29 cellular contexts compared by ENCODE assay signal in the genomic region with DNA sequence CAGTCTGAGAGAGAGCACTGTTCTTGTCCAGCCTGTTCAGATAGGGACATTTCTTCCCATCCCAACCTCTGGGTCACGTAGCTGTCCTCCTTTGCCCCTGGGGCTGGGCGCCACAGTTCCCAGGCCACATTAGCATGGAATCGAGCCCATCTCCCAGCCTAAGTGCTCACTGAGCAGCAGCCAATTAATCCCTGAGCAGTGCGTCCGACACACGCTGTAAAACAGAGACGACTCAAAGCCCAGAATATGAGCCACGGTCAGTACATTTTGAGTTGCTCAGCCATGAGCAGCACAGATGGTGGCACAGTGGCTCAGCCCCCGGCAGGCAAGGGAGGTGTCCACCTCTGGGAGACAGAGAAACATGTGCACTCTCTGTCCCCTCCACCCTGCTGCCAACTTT.
"Had no signal": no experiment of that assay in that cellular context is flagged by ENCODE, and none has a peak within 500 bp of the region (broad histone marks: within the 10 kb centered on the region; RNA-seq: fewer than 3 reads in every experiment).

No MANE protein-coding gene starts in this region.

- FAIRE-seq: endothelial cell of umbilical vein, kidney, urothelium cell line had no signal

- DNase-seq: activated CD4-positive, alpha-beta T cell treated with anti-CD3 and anti-CD28 coated beads for 36 hours; activated CD4-positive, CD25-positive, alpha-beta regulatory T cell; activated CD8-positive, alpha-beta memory T cell treated with anti-CD3 and anti-CD28 coated beads, Interleukin-2, amount 10 ng/mL, durations not matched to agents 7 days and 5 days; activated CD8-positive, alpha-beta T cell treated with anti-CD3 and anti-CD28 coated beads, Interleukin-2, amount 10 ng/mL, durations not matched to agents 7 days and 5 days; activated effector memory CD4-positive, alpha-beta T cell treated with Interleukin-2 at 50 U/mL for 16 hours; activated naive CD4-positive, alpha-beta T cell treated with Interleukin-2 at 50 U/mL for 16 hours; activated T-cell treated with anti-CD3 and anti-CD28 coated beads, Interleukin-2, amount 50 U/mL, for 72 hours; anterior cingulate cortex; cerebellar nuclear complex; effector memory CD8-positive, alpha-beta T cell; hypothalamus; immature natural killer cell; mesenchymal stem cell; natural killer cell; stimulated activated CD4-positive, alpha-beta T cell treated with anti-CD3 and anti-CD28 coated beads, Interleukin-2, amount 100 ng/mL, for 48 hours; stimulated activated naive CD4-positive, alpha-beta T cell treated with Interleukin-2 at 50 U/mL for 16 hours; T-cell; testis; transverse colon had no signal

- ATAC-seq: activated CD4-positive, alpha-beta T cell treated with anti-CD3 and anti-CD28 coated beads for 36 hours; activated CD8-positive, alpha-beta memory T cell treated with anti-CD3 and anti-CD28 coated beads, Interleukin-2, amount 10 ng/mL, durations not matched to agents 7 days and 5 days; activated CD8-positive, alpha-beta T cell treated with anti-CD3 and anti-CD28 coated beads, Interleukin-2, amount 10 ng/mL, durations not matched to agents 7 days and 5 days; activated T-cell treated with anti-CD3 and anti-CD28 coated beads, Interleukin-2, amount 50 U/mL, for 72 hours; effector memory CD8-positive, alpha-beta T cell; gastroesophageal sphincter; left colon; lower lobe of right lung; natural killer cell; T-cell had no signal

- H3K27me3 ChIP-seq: ovary, testis had no signal

- H3K36me3 ChIP-seq: gastroesophageal sphincter, lower lobe of right lung, neutrophil, ovary, transverse colon had no signal

- H3K4me3 ChIP-seq: coronary artery, dorsolateral prefrontal cortex, gastroesophageal sphincter, lower lobe of right lung, ovary, testis, transverse colon had no signal

- H3K27ac ChIP-seq: coronary artery, dorsolateral prefrontal cortex, gastroesophageal sphincter, lower lobe of right lung, neutrophil, ovary, testis, transverse colon had no signal

- H3K4me1 ChIP-seq: lower lobe of right lung, testis, transverse colon had no signal

- H3K9me3 ChIP-seq: gastroesophageal sphincter, lower lobe of right lung, neutrophil, ovary, testis, transverse colon had no signal
